In the genomic region with DNA sequence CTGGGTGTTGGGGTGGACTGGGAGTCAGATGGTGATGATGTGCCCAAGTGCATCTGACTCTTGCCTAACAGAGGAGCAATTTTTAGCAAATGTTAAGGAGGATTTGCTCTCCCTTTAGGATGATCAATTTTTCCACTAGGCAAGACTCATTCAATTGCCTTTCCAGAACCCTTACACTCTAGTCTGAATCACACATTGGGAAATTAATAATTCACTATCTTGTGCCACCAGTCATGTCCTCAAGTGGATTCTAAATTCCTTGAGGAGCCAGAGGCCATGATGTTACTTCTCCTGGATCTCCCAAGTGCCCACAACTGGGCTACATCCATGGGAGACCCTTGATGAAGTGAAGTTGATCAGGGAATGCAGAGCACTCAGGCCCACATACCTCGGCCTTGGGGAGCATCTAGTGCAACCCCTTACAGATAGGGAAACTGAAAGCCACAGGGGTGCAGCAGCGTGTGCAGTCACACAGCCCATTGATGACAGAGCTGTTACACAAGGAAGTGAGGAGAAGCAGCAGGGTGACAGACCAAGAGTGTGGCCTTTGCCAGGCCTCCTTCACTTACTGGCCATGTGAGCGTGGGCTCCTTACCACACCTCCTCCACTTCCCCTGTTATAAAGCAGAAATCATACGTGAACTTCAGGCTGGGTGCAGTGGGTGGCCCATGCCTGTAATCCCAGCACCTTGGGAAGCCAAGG, we compare ENCODE assay signal across 8 cellular contexts.
DNase-seq lines count a peak whose midpoint lies in the region; ATAC-seq and TF ChIP-seq lines count a peak whose summit lies in the region.

No MANE protein-coding gene starts in this region.

- CTCF ChIA-PET in activated CD8-positive, alpha-beta T cell treated with anti-CD3 and anti-CD28 coated beads for 36 hours (lab: Charles Lee) = no interaction called here

- no peak for TF ChIP-seq CTCF in activated CD8-positive, alpha-beta T cell treated with anti-CD3 and anti-CD28 coated beads for 36 hours (IDR thresholded peaks at IDR 0.05)

- H3K27me3 ChIP-seq in Karpas-422 (ENCODE audit: low read length) = no peaks in the 10 kb centered on the region

- H3K9me3 ChIP-seq in Karpas-422 (ENCODE audit: low read length) = no peaks in the 10 kb centered on the region

- H3K27ac Mint-ChIP-seq in activated CD8-positive, alpha-beta T cell treated with anti-CD3 and anti-CD28 coated beads for 36 hours = no peak overlapping the region

- no peak overlapping the region for H2AFZ ChIP-seq in Karpas-422 (ENCODE audit: low read length)

- intact Hi-C loops in activated CD8-positive, alpha-beta T cell treated with anti-CD3 and anti-CD28 coated beads for 36 hours (cut with micrococcal nuclease) = no loop called here

- no peaks in the 10 kb centered on the region for H3K4me1 ChIP-seq in Karpas-422 (ENCODE audit: low read length)

- no peaks in the 10 kb centered on the region for H3K4me1 Mint-ChIP-seq in activated CD8-positive, alpha-beta T cell treated with anti-CD3 and anti-CD28 coated beads for 36 hours (ENCODE audit: low read depth)

- peaks cover 4% of the 10 kb centered on the region for H3K27me3 Mint-ChIP-seq in activated CD8-positive, alpha-beta T cell treated with anti-CD3 and anti-CD28 coated beads for 36 hours

- no peak overlapping the region for H3K27ac ChIP-seq in Karpas-422 (ENCODE audit: low read length)

- H3K9me3 Mint-ChIP-seq in activated CD8-positive, alpha-beta T cell treated with anti-CD3 and anti-CD28 coated beads for 36 hours = no peaks in the 10 kb centered on the region

- no peaks in the 10 kb centered on the region for H3K36me3 ChIP-seq in Karpas-422 (ENCODE audit: insufficient read depth, low read length)

- no peak overlapping the region for H3K4me3 Mint-ChIP-seq in activated CD8-positive, alpha-beta T cell treated with anti-CD3 and anti-CD28 coated beads for 36 hours

- H3K9ac ChIP-seq in Karpas-422 (ENCODE audit: low read length) = no peak overlapping the region

- POLR2A ChIA-PET in activated CD8-positive, alpha-beta T cell treated with anti-CD3 and anti-CD28 coated beads for 36 hours (lab: Charles Lee) = no interaction called here

- no peaks in the 10 kb centered on the region for H3K9me2 ChIP-seq in Karpas-422 (replicated peaks; ENCODE audit: insufficient read depth, low read length)

- no peak overlapping the region for H3K4me3 ChIP-seq in Karpas-422 (ENCODE audit: low read length)

- no peaks in the 10 kb centered on the region for H3K79me2 ChIP-seq in Karpas-422 (ENCODE audit: low read length)

- no peaks in the 10 kb centered on the region for H4K20me1 ChIP-seq in Karpas-422 (ENCODE audit: insufficient read depth, low read depth, low read length)

- DNase-seq in AML-193 (lab: John Stamatoyannopoulos, UW) (peak; percentile 94 to 95), Karpas-422 (no peak), NCI-H524 treated with DMSO at 0.1 percent for 48 hours (lab: John Stamatoyannopoulos, UW) (no peak), NCI-H2227 (lab: John Stamatoyannopoulos, UW; ENCODE audit: unreplicated experiment) (no peak)
- peak; percentile 31 for DNase-seq in activated CD8-positive, alpha-beta T cell treated with anti-CD3 and anti-CD28 coated beads for 36 hours
- no peak for DNase-seq in effector CD4-positive, alpha-beta T cell

- ATAC-seq in GM19043 (IDR thresholded peaks at IDR 0.05; ENCODE audit: low read depth, unreplicated experiment) (peak; percentile 99), HG03064 (IDR thresholded peaks at IDR 0.05; ENCODE audit: low read depth, unreplicated experiment) (peak; percentile 100)
- ATAC-seq in activated CD8-positive, alpha-beta T cell treated with anti-CD3 and anti-CD28 coated beads for 36 hours = peak; percentile 81

- H3K36me3 Mint-ChIP-seq in activated CD8-positive, alpha-beta T cell treated with anti-CD3 and anti-CD28 coated beads for 36 hours (ENCODE audit: low read depth) = no peaks in the 10 kb centered on the region

- no peak overlapping the region for H3K4me2 ChIP-seq in Karpas-422 (ENCODE audit: low read depth, low read length, poor library complexity, severe bottlenecking)

Comparison
In these comparisons a context has a peak if more than half of its experiments do, and no peak if none do; other contexts are left out.
1. DNase-seq: peak in AML-193 (2 of 2) and activated CD8-positive, alpha-beta T cell treated with anti-CD3 and anti-CD28 coated beads for 36 hours (single experiment); none in Karpas-422 (single experiment), effector CD4-positive, alpha-beta T cell (single experiment), NCI-H524 treated with DMSO at 0.1 percent for 48 hours (single experiment) and NCI-H2227 (single experiment).
2. Peak in every context shown above with its lines, with median percentiles within 50 percentile points of each other: ATAC-seq.